In the genomic region with DNA sequence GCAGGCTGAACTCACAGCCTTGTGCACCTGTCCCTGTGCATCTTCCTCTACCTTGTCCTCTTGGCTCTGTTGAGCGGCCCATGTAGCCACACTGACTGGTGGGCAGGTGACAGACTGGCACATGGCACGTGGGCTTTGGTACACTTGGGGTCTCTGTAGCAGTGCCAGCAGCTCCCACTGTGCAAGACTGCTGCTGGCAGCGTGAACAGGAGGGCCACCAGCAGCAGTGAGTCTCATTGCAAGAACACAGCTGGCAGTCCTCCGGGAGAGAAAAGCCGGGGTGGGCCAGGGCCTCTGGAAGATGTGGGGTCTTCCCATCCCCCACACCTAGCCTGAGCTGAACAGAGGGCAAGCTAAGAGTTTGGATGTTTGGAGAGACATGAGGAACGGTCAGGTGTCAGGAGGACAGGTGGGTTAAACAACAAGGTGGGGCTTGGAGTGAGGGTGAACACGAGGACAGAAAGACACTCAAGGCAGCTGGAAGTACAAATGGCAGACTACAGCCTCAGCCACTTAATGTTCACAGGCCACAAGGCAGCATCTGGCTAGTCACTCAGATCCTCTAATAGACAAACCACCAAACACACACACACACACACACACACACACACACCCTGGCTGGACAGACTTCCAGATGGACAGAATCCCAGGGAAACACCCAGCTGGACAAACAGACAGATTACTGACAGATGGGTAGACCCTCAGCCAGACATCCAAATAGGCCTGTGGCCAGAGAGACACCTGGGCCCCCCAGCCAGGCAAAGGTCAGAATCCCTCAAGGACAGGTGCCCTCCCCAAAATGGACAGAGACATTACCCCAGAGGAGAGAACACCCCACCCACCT, we compare ENCODE assay signal across 16 cellular contexts. TPM values are rescaled to one million over a fixed set of nuclear protein-coding genes. Genes with fewer than 3 reads are reported as not detected.
DNase-seq lines count a peak whose midpoint lies in the region; ATAC-seq and TF ChIP-seq lines count a peak whose summit lies in the region.
"Had no signal": no experiment of that assay in that cellular context is flagged by ENCODE, and none has a peak within 500 bp of the region (broad histone marks: within the 10 kb centered on the region; RNA-seq: fewer than 3 reads in every experiment).

No MANE protein-coding gene starts in this region.

- no peaks in the 10 kb centered on the region for H4K20me1 ChIP-seq in Karpas-422 (ENCODE audit: insufficient read depth, low read depth, low read length)
- no peaks in the 10 kb centered on the region for H4K20me1 ChIP-seq in neural progenitor cell (ENCODE audit: low read depth)

- H3K9ac ChIP-seq in Karpas-422 (ENCODE audit: low read length) (peak overlapping the region; percentile 89), neural progenitor cell (no peak overlapping the region)
- H3K9ac ChIP-seq: KMS-11 had no signal

- ATAC-seq in activated CD8-positive, alpha-beta T cell treated with anti-CD3 and anti-CD28 coated beads, Interleukin-2, amount 10 ng/mL, durations not matched to agents 7 days and 5 days, result no peak
- no peak for ATAC-seq in activated CD8-positive, alpha-beta T cell treated with anti-CD3 and anti-CD28 coated beads for 36 hours
- ATAC-seq: naive thymus-derived CD8-positive, alpha-beta T cell had no signal

- peaks cover 34% of the 10 kb centered on the region for H3F3A ChIP-seq in neural progenitor cell (ENCODE audit: low read depth)

- H3K4me1 ChIP-seq in Karpas-422 (ENCODE audit: low read length) (peaks cover 71% of the 10 kb centered on the region), neural progenitor cell (peaks cover 36% of the 10 kb centered on the region)

- H2AFZ ChIP-seq in Karpas-422 (ENCODE audit: low read length), result no peak overlapping the region
- no peak overlapping the region for H2AFZ ChIP-seq in neural progenitor cell (replicated peaks)

- CTCF ChIA-PET in activated CD8-positive, alpha-beta T cell treated with anti-CD3 and anti-CD28 coated beads, Interleukin-2, amount 10 ng/mL, durations not matched to agents 7 days and 5 days (lab: Charles Lee), result interaction anchor here (4.7 kb wide), 1 partner anchor 11 kb away, joined by 13 read pairs; the partner anchor contains the start of gene IMP4
- CTCF ChIA-PET in activated CD8-positive, alpha-beta T cell treated with anti-CD3 and anti-CD28 coated beads for 36 hours (lab: Charles Lee), result interaction anchor here (0.9 to 2.9 kb wide), 3 partner anchors 12 to 23 kb away, joined by 3 to 10 read pairs (median 4); a partner anchor contains a TSS

- no peaks in the 10 kb centered on the region for H3K9me2 ChIP-seq in Karpas-422 (replicated peaks; ENCODE audit: insufficient read depth, low read length)

- H3K27ac ChIP-seq in Karpas-422 (ENCODE audit: low read length), result peak overlapping the region; percentile 94
- no peak overlapping the region for H3K27ac ChIP-seq in neural progenitor cell
- H3K27ac ChIP-seq: KMS-11 had no signal

- TF ChIP-seq CTCF in activated CD8-positive, alpha-beta T cell treated with anti-CD3 and anti-CD28 coated beads for 36 hours (IDR thresholded peaks at IDR 0.05), result no peak
- TF ChIP-seq CTCF in chondrocyte (IDR thresholded peaks at IDR 0.05) (no peak), neural progenitor cell (IDR thresholded peaks at IDR 0.05) (no peak), GM13976 (IDR thresholded peaks at IDR 0.05; ENCODE audit: borderline replicate concordance, control extremely low read depth, extremely low read depth, insufficient read depth, missing control alignments) (no peak)

- H3K27me3 ChIP-seq in Karpas-422 (ENCODE audit: low read length) (no peaks in the 10 kb centered on the region), neural progenitor cell (peaks cover 41% of the 10 kb centered on the region)

- peaks cover 4% of the 10 kb centered on the region for H3K27me3 Mint-ChIP-seq in activated CD8-positive, alpha-beta T cell treated with anti-CD3 and anti-CD28 coated beads, Interleukin-2, amount 10 ng/mL, durations not matched to agents 7 days and 5 days (ENCODE audit: low read depth)
- H3K27me3 Mint-ChIP-seq in activated CD8-positive, alpha-beta T cell treated with anti-CD3 and anti-CD28 coated beads for 36 hours, result no peaks in the 10 kb centered on the region
- no peaks in the 10 kb centered on the region for H3K27me3 Mint-ChIP-seq in chondrocyte (ENCODE audit: low read depth)
- H3K27me3 Mint-ChIP-seq in neural progenitor cell (ENCODE audit: insufficient read depth, low read depth), result peaks cover 12% of the 10 kb centered on the region
- H3K27me3 Mint-ChIP-seq: naive thymus-derived CD8-positive, alpha-beta T cell had no signal

- peak overlapping the region; percentile 90; the same call in 1 of the 2 replicates for H3K4me3 ChIP-seq in Karpas-422 (ENCODE audit: low read length)
- H3K4me3 ChIP-seq in neural progenitor cell, result no peak overlapping the region

- H3K4me2 ChIP-seq in Karpas-422 (ENCODE audit: low read depth, low read length, poor library complexity, severe bottlenecking) (peak overlapping the region; percentile 98), neural progenitor cell (peak overlapping the region; percentile 22)
- H3K4me2 ChIP-seq: KMS-11 had no signal

- no peak overlapping the region for H3K4me3 Mint-ChIP-seq in activated CD8-positive, alpha-beta T cell treated with anti-CD3 and anti-CD28 coated beads, Interleukin-2, amount 10 ng/mL, durations not matched to agents 7 days and 5 days
- H3K4me3 Mint-ChIP-seq in activated CD8-positive, alpha-beta T cell treated with anti-CD3 and anti-CD28 coated beads for 36 hours, result no peak overlapping the region
- no peak overlapping the region for H3K4me3 Mint-ChIP-seq in chondrocyte (ENCODE audit: unreplicated experiment)
- peak overlapping the region; percentile 38 for H3K4me3 Mint-ChIP-seq in neural progenitor cell

- H3K9me3 ChIP-seq in Karpas-422 (ENCODE audit: low read length), result no peaks in the 10 kb centered on the region
- H3K9me3 ChIP-seq in neural progenitor cell (ENCODE audit: low read depth), result no peaks in the 10 kb centered on the region

- peak; percentile 19 for DNase-seq in activated CD8-positive, alpha-beta T cell treated with anti-CD3 and anti-CD28 coated beads, Interleukin-2, amount 10 ng/mL, durations not matched to agents 7 days and 5 days
- no peak for DNase-seq in activated CD8-positive, alpha-beta T cell treated with anti-CD3 and anti-CD28 coated beads for 36 hours
- peak; percentile 56 for DNase-seq in Karpas-422
- peak; percentile 57 for DNase-seq in chondrocyte (ENCODE audit: low spot score)
- DNase-seq in neural progenitor cell (ENCODE audit: low spot score), result no peak
- no peak for DNase-seq in AML-193 (lab: John Stamatoyannopoulos, UW)
- no peak for DNase-seq in GM13976 (ENCODE audit: low spot score)
- no peak for DNase-seq in SW 1271 (lab: John Stamatoyannopoulos, UW)
- DNase-seq: ACHN; anterior cingulate cortex; GOT3; naive thymus-derived CD8-positive, alpha-beta T cell; NCI-H1417; stimulated activated CD4-positive, alpha-beta T cell treated with anti-CD3 and anti-CD28 coated beads, Interleukin-2, amount 100 ng/mL, for 24 hours had no signal

- peaks cover 2% of the 10 kb centered on the region; the same call in 1 of the 2 replicates for H3K36me3 ChIP-seq in Karpas-422 (ENCODE audit: insufficient read depth, low read length)
- no peaks in the 10 kb centered on the region for H3K36me3 ChIP-seq in neural progenitor cell

- intact Hi-C loops in activated CD8-positive, alpha-beta T cell treated with anti-CD3 and anti-CD28 coated beads for 36 hours (cut with micrococcal nuclease), result no loop called here

- H3K9me3 Mint-ChIP-seq in activated CD8-positive, alpha-beta T cell treated with anti-CD3 and anti-CD28 coated beads, Interleukin-2, amount 10 ng/mL, durations not matched to agents 7 days and 5 days (ENCODE audit: insufficient read depth), result no peaks in the 10 kb centered on the region
- H3K9me3 Mint-ChIP-seq in activated CD8-positive, alpha-beta T cell treated with anti-CD3 and anti-CD28 coated beads for 36 hours, result no peaks in the 10 kb centered on the region
- H3K9me3 Mint-ChIP-seq in chondrocyte (ENCODE audit: low read depth) (no peaks in the 10 kb centered on the region), neural progenitor cell (no peaks in the 10 kb centered on the region)
- H3K9me3 Mint-ChIP-seq: activated T-helper 2 cell treated with anti-CD3 and anti-CD28 coated beads, Interferon-gamma antibody, Interleukin-2, Interleukin-4, amounts not matched to agents 10 μg/mL and 5 μg/mL and 100 μg/mL, durations not matched to agents 14 hours and 24 hours and 36 hours; naive thymus-derived CD8-positive, alpha-beta T cell had no signal

- peaks cover 4% of the 10 kb centered on the region for H3K36me3 Mint-ChIP-seq in activated CD8-positive, alpha-beta T cell treated with anti-CD3 and anti-CD28 coated beads, Interleukin-2, amount 10 ng/mL, durations not matched to agents 7 days and 5 days (ENCODE audit: low read depth)
- peaks cover 7% of the 10 kb centered on the region for H3K36me3 Mint-ChIP-seq in activated CD8-positive, alpha-beta T cell treated with anti-CD3 and anti-CD28 coated beads for 36 hours (ENCODE audit: low read depth)
- no peaks in the 10 kb centered on the region for H3K36me3 Mint-ChIP-seq in chondrocyte (ENCODE audit: low read depth)
- peaks cover 3% of the 10 kb centered on the region for H3K36me3 Mint-ChIP-seq in neural progenitor cell

- POLR2A ChIA-PET in activated CD8-positive, alpha-beta T cell treated with anti-CD3 and anti-CD28 coated beads, Interleukin-2, amount 10 ng/mL, durations not matched to agents 7 days and 5 days (lab: Charles Lee), result interaction anchor here (4.7 kb wide), 1 partner anchor 10 kb away, joined by 31 read pairs; the partner anchor contains the start of gene IMP4
- POLR2A ChIA-PET in activated CD8-positive, alpha-beta T cell treated with anti-CD3 and anti-CD28 coated beads for 36 hours (lab: Charles Lee), result interaction anchor here (1.1 to 5.8 kb wide), 2 partner anchors 10 to 36 kb away, joined by 3 to 65 read pairs; partner anchors contain the start of gene IMP4

- in situ Hi-C loops in GM13976 (cut with MboI; ENCODE audit: low sequenced_read_pairs, unreplicated experiment), result no loop called here

- peak overlapping the region; percentile 16 for H3K27ac Mint-ChIP-seq in activated CD8-positive, alpha-beta T cell treated with anti-CD3 and anti-CD28 coated beads, Interleukin-2, amount 10 ng/mL, durations not matched to agents 7 days and 5 days
- H3K27ac Mint-ChIP-seq in activated CD8-positive, alpha-beta T cell treated with anti-CD3 and anti-CD28 coated beads for 36 hours, result no peak overlapping the region
- H3K27ac Mint-ChIP-seq in chondrocyte (ENCODE audit: unreplicated experiment) (no peak overlapping the region), neural progenitor cell (peak overlapping the region; percentile 15)
- H3K27ac Mint-ChIP-seq: activated T-helper 2 cell treated with anti-CD3 and anti-CD28 coated beads, Interferon-gamma antibody, Interleukin-2, Interleukin-4, amounts not matched to agents 10 μg/mL and 5 μg/mL and 100 μg/mL, durations not matched to agents 14 hours and 24 hours and 36 hours had no signal

- H3K4me1 Mint-ChIP-seq in activated CD8-positive, alpha-beta T cell treated with anti-CD3 and anti-CD28 coated beads, Interleukin-2, amount 10 ng/mL, durations not matched to agents 7 days and 5 days (ENCODE audit: low read depth), result peaks cover 17% of the 10 kb centered on the region
- peaks cover 15% of the 10 kb centered on the region for H3K4me1 Mint-ChIP-seq in activated CD8-positive, alpha-beta T cell treated with anti-CD3 and anti-CD28 coated beads for 36 hours (ENCODE audit: low read depth)
- peaks cover 24% of the 10 kb centered on the region for H3K4me1 Mint-ChIP-seq in chondrocyte (ENCODE audit: low read depth)
- H3K4me1 Mint-ChIP-seq in neural progenitor cell, result peaks cover 46% of the 10 kb centered on the region

- H3K79me2 ChIP-seq in Karpas-422 (ENCODE audit: low read length) (peaks cover 21% of the 10 kb centered on the region), neural progenitor cell (ENCODE audit: low read depth) (no peaks in the 10 kb centered on the region)

RNA-seq across cellular contexts. Expression of gene PTPN18, which starts 2.3 kb away (rescaled TPM):
- 10 to 100 TPM; 67.0 to 71.9 TPM for total RNA-seq in activated CD8-positive, alpha-beta T cell treated with anti-CD3 and anti-CD28 coated beads, Interleukin-2, amount 10 ng/mL, durations not matched to agents 7 days and 5 days
- 10 to 100 TPM; 32.9 to 35.4 TPM for total RNA-seq in activated CD8-positive, alpha-beta T cell treated with anti-CD3 and anti-CD28 coated beads for 36 hours
- total RNA-seq in Karpas-422 (2014; rRNA removed; shearing (Covaris generic); ENCODE audit: low replicate concordance), result 229 and 264 TPM in 2 replicates
- total RNA-seq in chondrocyte, result 24.0 to 31.9 TPM (median 26.0 TPM) in 3 replicates
- 4.0 and 17.6 TPM in 2 replicates for total RNA-seq in neural progenitor cell (ENCODE audit: low replicate concordance)

RNA-seq across cellular contexts. Expression of gene IMP4, which starts 10.8 kb away (rescaled TPM):
- total RNA-seq in activated CD8-positive, alpha-beta T cell treated with anti-CD3 and anti-CD28 coated beads, Interleukin-2, amount 10 ng/mL, durations not matched to agents 7 days and 5 days, result 10 to 100 TPM; 80.7 to 88.6 TPM
- total RNA-seq in activated CD8-positive, alpha-beta T cell treated with anti-CD3 and anti-CD28 coated beads for 36 hours, result 100 to 1,000 TPM; 160 to 163 TPM
- total RNA-seq in Karpas-422 (2014; rRNA removed; shearing (Covaris generic); ENCODE audit: low replicate concordance), result 233 and 379 TPM in 2 replicates
- 43.5 to 50.1 TPM (median 48.4 TPM) in 3 replicates for total RNA-seq in chondrocyte
- total RNA-seq in neural progenitor cell (ENCODE audit: low replicate concordance), result 23.3 and 51.4 TPM in 2 replicates

Comparison
In these comparisons a context has a peak if more than half of its experiments do, and no peak if none do; other contexts are left out.
1. DNase-seq: peak in activated CD8-positive, alpha-beta T cell treated with anti-CD3 and anti-CD28 coated beads, Interleukin-2, amount 10 ng/mL, durations not matched to agents 7 days and 5 days (single experiment), Karpas-422 (single experiment) and chondrocyte (single experiment); none in activated CD8-positive, alpha-beta T cell treated with anti-CD3 and anti-CD28 coated beads for 36 hours (single experiment), neural progenitor cell (single experiment), AML-193 (0 of 2), GM13976 (single experiment) and SW 1271 (0 of 2).
2. H3K27ac Mint-ChIP-seq: peak in activated CD8-positive, alpha-beta T cell treated with anti-CD3 and anti-CD28 coated beads, Interleukin-2, amount 10 ng/mL, durations not matched to agents 7 days and 5 days (single experiment) and neural progenitor cell (single experiment); none in activated CD8-positive, alpha-beta T cell treated with anti-CD3 and anti-CD28 coated beads for 36 hours (single experiment) and chondrocyte (single experiment).